In the genomic region with DNA sequence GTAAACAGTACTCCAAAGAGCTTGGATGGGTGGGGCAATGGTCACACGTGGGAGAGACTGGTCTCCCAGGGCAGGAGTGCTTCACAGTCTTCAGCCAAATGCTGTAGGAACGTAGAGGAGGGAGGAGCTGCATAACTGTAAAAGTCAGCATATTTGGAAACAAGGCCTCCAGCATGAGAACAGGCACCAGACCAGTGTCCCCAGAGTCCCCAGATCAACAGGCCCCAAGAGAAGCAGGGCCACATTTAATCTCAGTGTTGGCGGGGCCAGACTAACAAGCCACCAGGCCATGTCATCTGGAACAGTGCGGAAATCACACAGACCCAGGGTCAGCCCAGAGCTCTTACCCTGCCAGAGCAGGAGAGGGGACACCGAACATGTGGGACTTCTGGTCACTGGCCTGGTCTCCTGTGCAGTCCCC, we compare ENCODE assay signal across 1 cellular context.
TF ChIP-seq lines count a peak whose summit lies in the region.

No MANE protein-coding gene starts in this region.

TF ChIP-seq in SK-N-SH treated with all-trans-retinoic acid at 6 μM for 48 hours, 23 proteins besides CTCF, POLR2A, EP300 and RAD21 (continued from another document):
- TF ChIP-seq, protein P1, sequence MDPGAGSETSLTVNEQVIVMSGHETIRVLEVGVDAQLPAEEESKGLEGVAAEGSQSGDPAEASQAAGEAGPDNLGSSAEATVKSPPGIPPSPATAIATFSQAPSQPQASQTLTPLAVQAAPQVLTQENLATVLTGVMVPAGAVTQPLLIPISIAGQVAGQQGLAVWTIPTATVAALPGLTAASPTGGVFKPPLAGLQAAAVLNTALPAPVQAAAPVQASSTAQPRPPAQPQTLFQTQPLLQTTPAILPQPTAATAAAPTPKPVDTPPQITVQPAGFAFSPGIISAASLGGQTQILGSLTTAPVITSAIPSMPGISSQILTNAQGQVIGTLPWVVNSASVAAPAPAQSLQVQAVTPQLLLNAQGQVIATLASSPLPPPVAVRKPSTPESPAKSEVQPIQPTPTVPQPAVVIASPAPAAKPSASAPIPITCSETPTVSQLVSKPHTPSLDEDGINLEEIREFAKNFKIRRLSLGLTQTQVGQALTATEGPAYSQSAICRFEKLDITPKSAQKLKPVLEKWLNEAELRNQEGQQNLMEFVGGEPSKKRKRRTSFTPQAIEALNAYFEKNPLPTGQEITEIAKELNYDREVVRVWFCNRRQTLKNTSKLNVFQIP (CRISPR knock-in tag; IDR thresholded peaks at IDR 0.05; ENCODE audit: borderline replicate concordance, low read depth): no peak
- TF ChIP-seq TCF4 (CRISPR knock-in tag; IDR thresholded peaks at IDR 0.05; ENCODE audit: borderline replicate concordance) (no peak), BACH2 (CRISPR knock-in tag; IDR thresholded peaks at IDR 0.05; ENCODE audit: borderline replicate concordance) (no peak), TOX (CRISPR knock-in tag; IDR thresholded peaks at IDR 0.05; ENCODE audit: borderline replicate concordance) (no peak), ZC3H10 (CRISPR knock-in tag; IDR thresholded peaks at IDR 0.05) (no peak), CSRNP3 (CRISPR knock-in tag; IDR thresholded peaks at IDR 0.05) (no peak), GLIS3 (CRISPR knock-in tag; IDR thresholded peaks at IDR 0.05) (no peak), ZNF565 (CRISPR knock-in tag; conservative IDR thresholded peaks at IDR 0.05; ENCODE audit: low read depth) (no peak), PPARA (CRISPR knock-in tag; IDR thresholded peaks at IDR 0.05; ENCODE audit: borderline replicate concordance) (no peak)
